ENCODE assay signal across 28 cellular contexts in genomic region chr2:138554123-138554522, GRCh38.
"Had no signal": no experiment of that assay in that cellular context is flagged by ENCODE, and none has a peak within 500 bp of the region (broad histone marks: within the 10 kb centered on the region; RNA-seq: fewer than 3 reads in every experiment).

No MANE protein-coding gene starts in this region.

- H3K4me1 Mint-ChIP-seq: activated naive CD4-positive, alpha-beta T cell treated with anti-CD3 and anti-CD28 coated beads, Interleukin-2, amount 10 ng/mL, durations not matched to agents 7 days and 5 days; activated naive CD8-positive, alpha-beta T cell treated with anti-CD3 and anti-CD28 coated beads, Interleukin-2, amount 10 ng/mL, durations not matched to agents 7 days and 5 days had no signal

- H3K36me3 ChIP-seq: gastrocnemius medialis had no signal

- H3K27me3 Mint-ChIP-seq: activated CD8-positive, alpha-beta T cell treated with anti-CD3 and anti-CD28 coated beads for 36 hours; activated naive CD4-positive, alpha-beta T cell treated with anti-CD3 and anti-CD28 coated beads, Interleukin-2, amount 10 ng/mL, durations not matched to agents 7 days and 5 days; activated naive CD8-positive, alpha-beta T cell treated with anti-CD3 and anti-CD28 coated beads, Interleukin-2, amount 10 ng/mL, durations not matched to agents 7 days and 5 days; brain; central memory CD8-positive, alpha-beta T cell; dendritic cell treated with granulocyte-macrophage colony-stimulating factor and Interleukin-4, amounts not matched to agents 40 ng/mL and 50 ng/mL, for 4 days had no signal

- H3K4me3 Mint-ChIP-seq: activated CD8-positive, alpha-beta T cell treated with anti-CD3 and anti-CD28 coated beads for 36 hours; activated naive CD4-positive, alpha-beta T cell treated with anti-CD3 and anti-CD28 coated beads, Interleukin-2, amount 10 ng/mL, durations not matched to agents 7 days and 5 days; activated naive CD8-positive, alpha-beta T cell treated with anti-CD3 and anti-CD28 coated beads, Interleukin-2, amount 10 ng/mL, durations not matched to agents 7 days and 5 days; activated T-helper 1 cell treated with anti-CD3 and anti-CD28 coated beads, Interleukin-12 subunit alpha, Interleukin-12 subunit beta, Interleukin-2, Interleukin-4 antibody, amounts not matched to agents 30 ng/mL and 10 ng/mL and 1 ng/mL, durations not matched to agents 14 hours and 24 hours and 36 hours; brain; central memory CD8-positive, alpha-beta T cell; dendritic cell treated with granulocyte-macrophage colony-stimulating factor and Interleukin-4, amounts not matched to agents 40 ng/mL and 50 ng/mL, for 4 days; endodermal cell had no signal

- H3K27me3 ChIP-seq: ascending aorta, dorsolateral prefrontal cortex, foreskin keratinocyte, gastrocnemius medialis, heart left ventricle had no signal

- H3K27ac ChIP-seq: ascending aorta, coronary artery, dorsolateral prefrontal cortex, foreskin keratinocyte, gastrocnemius medialis, heart left ventricle had no signal

- H3K9me3 ChIP-seq: ascending aorta, gastrocnemius medialis, heart left ventricle had no signal

- FAIRE-seq: bronchial epithelial cell had no signal

- H3K4me1 ChIP-seq: ascending aorta, foreskin keratinocyte had no signal

- H3K4me3 ChIP-seq: ascending aorta, coronary artery, dorsolateral prefrontal cortex, gastrocnemius medialis, heart left ventricle had no signal

- H3K27ac Mint-ChIP-seq: activated CD8-positive, alpha-beta T cell treated with anti-CD3 and anti-CD28 coated beads for 36 hours; activated naive CD4-positive, alpha-beta T cell treated with anti-CD3 and anti-CD28 coated beads, Interleukin-2, amount 10 ng/mL, durations not matched to agents 7 days and 5 days; activated naive CD4-positive, alpha-beta T cell treated with anti-CD3 and anti-CD28 coated beads, Interleukin-2, amount 50 U/mL, for 72 hours; activated naive CD8-positive, alpha-beta T cell treated with anti-CD3 and anti-CD28 coated beads, Interleukin-2, amount 10 ng/mL, durations not matched to agents 7 days and 5 days; activated T-helper 1 cell treated with anti-CD3 and anti-CD28 coated beads, Interleukin-12 subunit alpha, Interleukin-12 subunit beta, Interleukin-2, Interleukin-4 antibody, amounts not matched to agents 30 ng/mL and 10 ng/mL and 1 ng/mL, durations not matched to agents 14 hours and 24 hours and 36 hours; brain; dendritic cell treated with granulocyte-macrophage colony-stimulating factor and Interleukin-4, amounts not matched to agents 40 ng/mL and 50 ng/mL, for 4 days; endodermal cell had no signal

- DNase-seq: activated CD4-positive, alpha-beta T cell treated with anti-CD3 and anti-CD28 coated beads for 48 hours; activated CD4-positive, alpha-beta T cell treated with anti-CD3 and anti-CD28 coated beads, Interleukin-2, amount 50 U/mL, for 1 hour; activated CD4-positive, alpha-beta T cell treated with anti-CD3 and anti-CD28 coated beads, Interleukin-2, amount 50 U/mL, for 48 hours; activated CD8-positive, alpha-beta memory T cell treated with anti-CD3 and anti-CD28 coated beads for 24 hours; activated CD8-positive, alpha-beta T cell treated with anti-CD3 and anti-CD28 coated beads for 36 hours; activated gamma-delta T cell; activated naive CD4-positive, alpha-beta T cell; activated naive CD4-positive, alpha-beta T cell treated with anti-CD3 and anti-CD28 coated beads, Interleukin-2, amount 10 ng/mL, durations not matched to agents 7 days and 5 days; activated naive CD8-positive, alpha-beta T cell treated with anti-CD3 and anti-CD28 coated beads, Interleukin-2, amount 10 ng/mL, durations not matched to agents 7 days and 5 days; activated T-cell treated with anti-CD3 and anti-CD28 coated beads, Interleukin-2, amount 50 U/mL, for 48 hours; dorsolateral prefrontal cortex; effector memory CD4-positive, alpha-beta T cell; endodermal cell; foreskin keratinocyte; gastrocnemius medialis; glutamatergic neuron; heart left ventricle; T-helper 2 cell had no signal

- ATAC-seq: activated CD4-positive, CD25-positive, alpha-beta regulatory T cell treated with anti-CD3 and anti-CD28 coated beads, Interleukin-2, amount 50 U/mL, for 24 hours; activated CD8-positive, alpha-beta T cell treated with anti-CD3 and anti-CD28 coated beads for 36 hours; activated naive CD4-positive, alpha-beta T cell treated with anti-CD3 and anti-CD28 coated beads, Interleukin-2, amount 50 U/mL, for 72 hours; esophagus mucosa; foreskin keratinocyte; gastrocnemius medialis; heart left ventricle had no signal

- H3K9me3 Mint-ChIP-seq: activated CD8-positive, alpha-beta T cell treated with anti-CD3 and anti-CD28 coated beads for 36 hours; activated naive CD4-positive, alpha-beta T cell treated with anti-CD3 and anti-CD28 coated beads, Interleukin-2, amount 10 ng/mL, durations not matched to agents 7 days and 5 days; activated naive CD4-positive, alpha-beta T cell treated with anti-CD3 and anti-CD28 coated beads, Interleukin-2, amount 50 U/mL, for 72 hours; activated T-helper 1 cell treated with anti-CD3 and anti-CD28 coated beads, Interleukin-12 subunit alpha, Interleukin-12 subunit beta, Interleukin-2, Interleukin-4 antibody, amounts not matched to agents 30 ng/mL and 10 ng/mL and 1 ng/mL, durations not matched to agents 14 hours and 24 hours and 36 hours; central memory CD8-positive, alpha-beta T cell; dendritic cell treated with granulocyte-macrophage colony-stimulating factor and Interleukin-4, amounts not matched to agents 40 ng/mL and 50 ng/mL, for 4 days had no signal
